Comparison of ENCODE assay signal across 21 cellular contexts in genomic region chr1:231404318-231404717, GRCh38. TPM values are rescaled to one million over a fixed set of nuclear protein-coding genes. Genes with fewer than 3 reads are reported as not detected.
DNase-seq lines count a peak whose midpoint lies in the region; ATAC-seq, FAIRE-seq and TF ChIP-seq lines count a peak whose summit lies in the region.
"Had no signal": no experiment of that assay in that cellular context is flagged by ENCODE, and none has a peak within 500 bp of the region (broad histone marks: within the 10 kb centered on the region; RNA-seq: fewer than 3 reads in every experiment).

No MANE protein-coding gene starts in this region.

- DNase-seq in A549 (ENCODE audit: low read depth in 1 of 2, low spot score in 1 of 2) (no peak), K562 (ENCODE audit: extremely low read depth in 1 of 4, low spot score in 3 of 4) (no peak), gastrocnemius medialis (no peak), NCI-H1694 (lab: John Stamatoyannopoulos, UW) (no peak), HAP-1 (ENCODE audit: low spot score in 2 of 2) (no peak)
- DNase-seq in activated CD4-positive, alpha-beta T cell treated with anti-CD3 and anti-CD28 coated beads, Interleukin-2, amount 10 ng/mL, durations not matched to agents 7 days and 5 days: no peak
- DNase-seq: 8988T; AML-193; Caco-2; Calu3; CD4-positive, alpha-beta T cell; CD8-positive, alpha-beta T cell; DMS79 treated with DMSO at 0.1 percent for 48 hours; GF-D8 had no signal

- H3K4me1 ChIP-seq in A549 (peaks cover 85% of the 10 kb centered on the region), HEK293 (ENCODE audit: control insufficient read depth, insufficient read depth, low read length) (peaks cover 20% of the 10 kb centered on the region), K562 (replicated peaks in 1 of 2; ENCODE audit: control insufficient read depth in 2 of 2, insufficient read depth in 2 of 2, low read length in 2 of 2) (no peaks in the 10 kb centered on the region), gastrocnemius medialis (peaks cover 83 to 89% of the 10 kb centered on the region in 2 donors), HAP-1 (no peaks in the 10 kb centered on the region)

- H3K4me2 ChIP-seq in A549 (peak overlapping the region; percentile 84; the same call in 1 of the 3 replicates), K562 (ENCODE audit: insufficient read depth, low read length) (no peak overlapping the region)
- H3K4me2 ChIP-seq: BLaER1 treated with 17β-estradiol and CSF1 and Interleukin-3, amounts not matched to agents 10 nM and 100 nM had no signal

- peaks cover 12% of the 10 kb centered on the region for H4K20me1 ChIP-seq in K562 (replicated peaks; ENCODE audit: control insufficient read depth, insufficient read depth, low read length)

- peaks cover 90% of the 10 kb centered on the region for H3K79me2 ChIP-seq in K562 (ENCODE audit: control insufficient read depth, insufficient read depth, low read length)

- TF ChIP-seq RAD21 in A549 (conservative IDR thresholded peaks at IDR 0.05 in 1 of 2, IDR thresholded peaks at IDR 0.05 in 1 of 2): no peak
- no peak for TF ChIP-seq RAD21 in K562 (CRISPR knock-in tag; conservative IDR thresholded peaks at IDR 0.05 in 1 of 2, IDR thresholded peaks at IDR 0.05 in 1 of 2)

- no peaks in the 10 kb centered on the region for H3K9me1 ChIP-seq in K562 (ENCODE audit: control insufficient read depth, insufficient read depth, low read length)

- CTCF ChIA-PET in A549 (lab: Yijun Ruan, JAX) (interaction anchor here (0.7 to 1.7 kb wide), 3 partner anchors 11 to 46 kb away, joined by 3 to 7 read pairs (median 4); no protein-coding TSS in a partner anchor), HEK293 (lab: Yijun Ruan, JAX) (interaction anchor here (0.9 to 1.1 kb wide), 3 partner anchors 14 to 171 kb away, joined by 3 to 4 read pairs (median 4); no protein-coding TSS in a partner anchor), K562 (lab: Yijun Ruan, JAX; ENCODE audit: low intra/inter-chr PET ratio) (no interaction called here)
- CTCF ChIA-PET in activated CD4-positive, alpha-beta T cell treated with anti-CD3 and anti-CD28 coated beads, Interleukin-2, amount 10 ng/mL, durations not matched to agents 7 days and 5 days (lab: Charles Lee): interaction anchor here (0.6 to 1.4 kb wide), 3 partner anchors 41 to 56 kb away, joined by 3 to 4 read pairs (median 3); no protein-coding TSS in a partner anchor

- peaks cover 9% of the 10 kb centered on the region for H3K36me3 Mint-ChIP-seq in activated CD4-positive, alpha-beta T cell treated with anti-CD3 and anti-CD28 coated beads, Interleukin-2, amount 10 ng/mL, durations not matched to agents 7 days and 5 days (ENCODE audit: low read depth)

- H2AFZ ChIP-seq in K562 (ENCODE audit: low read depth, low read length): no peak overlapping the region

- H3K27ac Mint-ChIP-seq in activated CD4-positive, alpha-beta T cell treated with anti-CD3 and anti-CD28 coated beads, Interleukin-2, amount 10 ng/mL, durations not matched to agents 7 days and 5 days: no peak overlapping the region
- H3K27ac Mint-ChIP-seq: B cell; CD4-positive, alpha-beta T cell; CD8-positive, alpha-beta T cell had no signal

- no peaks in the 10 kb centered on the region for H3K27me3 Mint-ChIP-seq in activated CD4-positive, alpha-beta T cell treated with anti-CD3 and anti-CD28 coated beads, Interleukin-2, amount 10 ng/mL, durations not matched to agents 7 days and 5 days
- H3K27me3 Mint-ChIP-seq: B cell; CD4-positive, alpha-beta T cell had no signal

- no peaks in the 10 kb centered on the region for H3K9me3 ChIP-seq in A549
- H3K9me3 ChIP-seq in HEK293 (ENCODE audit: control insufficient read depth, insufficient read depth, low read depth, low read length): no peaks in the 10 kb centered on the region
- no peaks in the 10 kb centered on the region for H3K9me3 ChIP-seq in K562 (replicated peaks; ENCODE audit: control insufficient read depth, insufficient read depth, low read depth, low read length)
- H3K9me3 ChIP-seq in gastrocnemius medialis: no peaks in the 10 kb centered on the region
- H3K9me3 ChIP-seq in HAP-1: no peaks in the 10 kb centered on the region
- H3K9me3 ChIP-seq: Caco-2 had no signal

- H3K36me3 ChIP-seq in HEK293 (ENCODE audit: control insufficient read depth in 2 of 2, insufficient read depth in 1 of 2, low read length in 2 of 2): no peaks in the 10 kb centered on the region; a peak in 2 of 3 replicates
- peaks cover 36% of the 10 kb centered on the region for H3K36me3 ChIP-seq in K562 (ENCODE audit: control insufficient read depth, insufficient read depth, low read length)
- peaks cover 0 to 18% of the 10 kb centered on the region in 2 donors for H3K36me3 ChIP-seq in gastrocnemius medialis
- H3K36me3 ChIP-seq in HAP-1 (replicated peaks): no peaks in the 10 kb centered on the region

- intact Hi-C loops in K562 (cut with micrococcal nuclease): no loop called here
- intact Hi-C loops in gastrocnemius medialis (cut with DNase I; ENCODE audit: low total_unique reads): no loop called here

- BruUV-seq in K562 (replicated peaks; lab: Mats Ljungman, UMichigan): no TSS peak

- no peak overlapping the region for H3K4me3 ChIP-seq in A549
- H3K4me3 ChIP-seq in HEK293 (ENCODE audit: low read depth, low read length): no peak overlapping the region
- no peak overlapping the region for H3K4me3 ChIP-seq in K562
- no peak overlapping the region for H3K4me3 ChIP-seq in gastrocnemius medialis
- no peak overlapping the region for H3K4me3 ChIP-seq in HAP-1
- H3K4me3 ChIP-seq: BLaER1 treated with 17β-estradiol and CSF1 and Interleukin-3, amounts not matched to agents 10 nM and 100 nM had no signal

- peaks cover 3% of the 10 kb centered on the region for H3K4me1 Mint-ChIP-seq in activated CD4-positive, alpha-beta T cell treated with anti-CD3 and anti-CD28 coated beads, Interleukin-2, amount 10 ng/mL, durations not matched to agents 7 days and 5 days

- POLR2A ChIA-PET in A549 (lab: Yijun Ruan, JAX) (interaction anchor here (0.6 kb wide), 1 partner anchor 16 kb away, joined by 5 read pairs; no protein-coding TSS in a partner anchor), HEK293 (lab: Yijun Ruan, JAX) (interaction anchor here (0.7 to 1.3 kb wide), 2 partner anchors 66 to 89 kb away, joined by 4 to 5 read pairs; partner anchors contain the start of genes EXOC8 and SPRTN), K562 (lab: Yijun Ruan, JAX) (interaction anchor here (1.0 to 1.2 kb wide), 3 partner anchors 14 to 19 kb away, joined by 3 to 4 read pairs (median 4); no protein-coding TSS in a partner anchor)
- POLR2A ChIA-PET in activated CD4-positive, alpha-beta T cell treated with anti-CD3 and anti-CD28 coated beads, Interleukin-2, amount 10 ng/mL, durations not matched to agents 7 days and 5 days (lab: Charles Lee): interaction anchor here (0.6 kb wide), 1 partner anchor 128 kb away, joined by 5 read pairs; no protein-coding TSS in a partner anchor

- ATAC-seq in A549: no peak
- ATAC-seq in K562: no peak
- no peak for ATAC-seq in gastrocnemius medialis
- ATAC-seq: CD8-positive, alpha-beta T cell had no signal

- TF ChIP-seq EP300 in A549 (IDR thresholded peaks at IDR 0.05) (no peak), K562 (IDR thresholded peaks at IDR 0.05; ENCODE audit: low read length) (no peak)

- H3K9ac ChIP-seq in K562 (ENCODE audit: insufficient read depth in 1 of 2, low read depth in 2 of 2, low read length in 2 of 2): no peak overlapping the region
- H3K9ac ChIP-seq: BLaER1 treated with 17β-estradiol and CSF1 and Interleukin-3, amounts not matched to agents 10 nM and 100 nM had no signal

- in situ Hi-C loops in K562 (cut with MboI) (no loop called here), gastrocnemius medialis (cut with MboI; ENCODE audit: low sequenced_read_pairs in 4 of 4) (no loop called here), HAP-1 (cut with MboI; ENCODE audit: low sequenced_read_pairs) (no loop called here)

- no peak overlapping the region for H3K4me3 Mint-ChIP-seq in activated CD4-positive, alpha-beta T cell treated with anti-CD3 and anti-CD28 coated beads, Interleukin-2, amount 10 ng/mL, durations not matched to agents 7 days and 5 days
- H3K4me3 Mint-ChIP-seq: B cell; CD4-positive, alpha-beta T cell; CD8-positive, alpha-beta T cell had no signal

- 83% methylated on average over 2 of the region's 2 CpGs for WGBS in A549 (ENCODE audit: missing lambda C conversion rate)
- WGBS in K562 (ENCODE audit: insufficient coverage, low coverage, missing lambda C conversion rate): 82% methylated on average over 2 of the region's 2 CpGs

- no peak for TF ChIP-seq POLR2A in A549 (IDR thresholded peaks at IDR 0.05; ENCODE audit: low read length)
- no peak for TF ChIP-seq POLR2A in K562 (conservative IDR thresholded peaks at IDR 0.05)
- no peak for TF ChIP-seq POLR2A in gastrocnemius medialis (IDR thresholded peaks at IDR 0.05)

- H3K27ac ChIP-seq in A549 (0 out of 6 replicates have a peak overlapping the region, but pooled peaks of 1 of the 2 experiments have one; percentile 33), HEK293 (ENCODE audit: extremely low read depth, low read depth, low read length) (no peak overlapping the region), K562 (ENCODE audit: extremely low read depth, low read depth, low read length) (no peak overlapping the region), gastrocnemius medialis (peak overlapping the region; percentile 26 to 98 (median 98))
- H3K27ac ChIP-seq: BLaER1 treated with 17β-estradiol and CSF1 and Interleukin-3, amounts not matched to agents 10 nM and 100 nM; C4-2B had no signal

- FAIRE-seq in A549 (lab: Jason Lieb, UNC): no peak
- no peak for FAIRE-seq in K562 (lab: Jason Lieb, UNC)
- FAIRE-seq: D721Med, GM12892, GM18507 had no signal

- no peaks in the 10 kb centered on the region for H3K9me3 Mint-ChIP-seq in activated CD4-positive, alpha-beta T cell treated with anti-CD3 and anti-CD28 coated beads, Interleukin-2, amount 10 ng/mL, durations not matched to agents 7 days and 5 days
- H3K9me3 Mint-ChIP-seq: CD4-positive, alpha-beta T cell; CD8-positive, alpha-beta T cell had no signal

- no peaks in the 10 kb centered on the region for H3K27me3 ChIP-seq in K562 (ENCODE audit: control insufficient read depth in 2 of 2, insufficient read depth in 2 of 2, low read length in 2 of 2)
- no peaks in the 10 kb centered on the region for H3K27me3 ChIP-seq in gastrocnemius medialis
- no peaks in the 10 kb centered on the region for H3K27me3 ChIP-seq in HAP-1 (ENCODE audit: low read depth)
- H3K27me3 ChIP-seq: BLaER1 treated with 17β-estradiol and CSF1 and Interleukin-3, amounts not matched to agents 10 nM and 100 nM had no signal

- TF ChIP-seq CTCF in A549 (IDR thresholded peaks at IDR 0.05) (no peak), HEK293 (tag by site-specific recombination; IDR thresholded peaks at IDR 0.05) (no peak), K562 (IDR thresholded peaks at IDR 0.05 in 2 of 3, conservative IDR thresholded peaks at IDR 0.05 in 1 of 3; ENCODE audit: insufficient read depth in 2 of 3, low read depth in 1 of 3, low read length in 3 of 3) (no peak), gastrocnemius medialis (IDR thresholded peaks at IDR 0.05 in 4 of 5, conservative IDR thresholded peaks at IDR 0.05 in 1 of 5) (no peak)

RNA-seq across cellular contexts. Expression of gene EGLN1, which starts 17.8 kb away (rescaled TPM):
- polyA plus RNA-seq in A549 (2011; rRNA removed): 114 and 156 TPM in 2 replicates
- 21.0 and 24.8 TPM in 2 replicates for polyA plus RNA-seq in A549 (2012; cell fraction: cytosol; rRNA removed)
- 13.2 and 15.3 TPM in 2 replicates for polyA plus RNA-seq in A549 (2012; cell fraction: nucleus; rRNA removed)
- 55.2 to 58.7 TPM (median 57.7 TPM) in 3 replicates for polyA plus RNA-seq in A549 (2017; fragmentation: RNase III; extraction: RNeasy Plus Mini Kit Qiagen cat#74134 plus additional on column Dnase treatment)
- polyA minus RNA-seq in A549 (2011; rRNA and poly(A)+ RNA removed): 48.9 and 52.9 TPM in 2 replicates
- 9.0 and 24.6 TPM in 2 replicates for total RNA-seq in K562 (2011; cell fraction: chromatin; rRNA removed; ENCODE audit: low replicate concordance)
- total RNA-seq in K562 (2011; cell fraction: nucleolus; rRNA removed): 8.0 and 10.8 TPM in 2 replicates
- 13.1 and 13.6 TPM in 2 replicates for total RNA-seq in K562 (2011; cell fraction: nucleoplasm; rRNA removed)
- 18.4 TPM in 2 replicates for total RNA-seq in K562 (2014; rRNA removed)
- total RNA-seq in K562 (2014; rRNA removed; fragmentation: Illumina TruSeq; extraction: Trizol): 30.7 and 31.8 TPM in 2 replicates
- total RNA-seq in K562 (2015; rRNA removed; fragmentation: Illumina TruSeq; extraction: Trizol): 31.4 and 32.9 TPM in 2 replicates
- total RNA-seq in K562 (2021): 24.6 and 25.0 TPM in 2 replicates
- polyA plus RNA-seq in K562 (2011; rRNA removed): 38.2 and 54.3 TPM in 2 replicates
- 13.5 and 21.9 TPM in 2 replicates for polyA plus RNA-seq in K562 (2011; cell fraction: cytosol; rRNA removed)
- polyA plus RNA-seq in K562 (2011; cell fraction: nucleus; rRNA removed): 6.9 and 13.0 TPM in 2 replicates
- 18.9 and 39.6 TPM in 2 replicates for polyA plus RNA-seq in K562 (2012)
- 27.1 and 29.3 TPM in 2 replicates for polyA plus RNA-seq in K562 (2014; fragmentation: Illumina TruSeq; extraction: Trizol)
- polyA plus RNA-seq in K562 (2014; fragmentation: Nextera tagmentation; extraction: Ambion mirVana): 1 to 10 TPM; 5.2 to 5.6 TPM
- 14.1 and 17.2 TPM in 2 replicates for polyA plus RNA-seq in K562 (2014; rRNA removed)
- polyA minus RNA-seq in K562 (2011; rRNA and poly(A)+ RNA removed): 106 and 110 TPM in 2 replicates
- polyA minus RNA-seq in K562 (2011; cell fraction: cytosol; rRNA and poly(A)+ RNA removed): 25.7 and 40.9 TPM in 2 replicates
- polyA minus RNA-seq in K562 (2011; cell fraction: nucleus; rRNA and poly(A)+ RNA removed): 13.1 and 21.5 TPM in 2 replicates
- total RNA-seq in gastrocnemius medialis: 100 to 1,000 TPM; 500 to 862 (median 706) TPM
- 10 to 100 TPM; 29.3 to 39.7 TPM for total RNA-seq in activated CD4-positive, alpha-beta T cell treated with anti-CD3 and anti-CD28 coated beads, Interleukin-2, amount 10 ng/mL, durations not matched to agents 7 days and 5 days

Comparison
In these comparisons a context has a peak if more than half of its experiments do, and no peak if none do; other contexts are left out.
1. H3K27ac ChIP-seq: peak in gastrocnemius medialis (4 of 4); none in HEK293 (single experiment) and K562 (single experiment).
2. RNA of gene EGLN1, which starts 17.8 kb away (total RNA-seq): 500 to 862 TPM in gastrocnemius medialis; 29.3 to 39.7 TPM in activated CD4-positive, alpha-beta T cell treated with anti-CD3 and anti-CD28 coated beads, Interleukin-2, amount 10 ng/mL, durations not matched to agents 7 days and 5 days and 8.0 to 32.9 TPM in K562; every median in the first group is over 10 times any median in the second.